12 cellular contexts compared by ENCODE assay signal in genomic region chr20:32368930-32369329, GRCh38. TPM values are rescaled to one million over a fixed set of nuclear protein-coding genes. Genes with fewer than 3 reads are reported as not detected.
DNase-seq lines count a peak whose midpoint lies in the region; ATAC-seq, FAIRE-seq and TF ChIP-seq lines count a peak whose summit lies in the region.
"Had no signal": no experiment of that assay in that cellular context is flagged by ENCODE, and none has a peak within 500 bp of the region (broad histone marks: within the 10 kb centered on the region; RNA-seq: fewer than 3 reads in every experiment).

No MANE protein-coding gene starts in this region.

- peak overlapping the region in 1 of 3 experiments; percentile 9; a peak in 1 of 6 replicates for H3K4me3 ChIP-seq in HepG2 (replicated peaks in 1 of 3; ENCODE audit: insufficient read depth in 1 of 3, low read depth in 2 of 3, low read length in 3 of 3)
- H3K4me3 ChIP-seq: testis had no signal

- peak overlapping the region; percentile 20 for H3K4me2 ChIP-seq in HepG2 (ENCODE audit: low read depth, low read length)

- no peak for TF ChIP-seq RAD21 in HepG2 (CRISPR knock-in tag; IDR thresholded peaks at IDR 0.05)

- H3K4me1 Mint-ChIP-seq in CD4-positive, alpha-beta T cell (ENCODE audit: low read depth), result peaks cover 49% of the 10 kb centered on the region
- peaks cover 46 to 51% (median 49%) of the 10 kb centered on the region in 3 donors for H3K4me1 Mint-ChIP-seq in T-cell

- CTCF ChIA-PET in CD4-positive, alpha-beta T cell (lab: Charles Lee), result no interaction called here
- CTCF ChIA-PET in T-cell (lab: Charles Lee) (interaction anchor here (0.6 to 0.7 kb wide), 2 partner anchors 14 to 140 kb away, joined by 3 to 8 read pairs; no protein-coding TSS in a partner anchor), HepG2 (lab: Yijun Ruan, JAX; ENCODE audit: low intra/inter-chr PET ratio, low total read pairs) (no interaction called here)

- no peak overlapping the region for H2AFZ ChIP-seq in HepG2 (ENCODE audit: low read length)

- H3K9me3 Mint-ChIP-seq in CD4-positive, alpha-beta T cell, result no peaks in the 10 kb centered on the region
- H3K9me3 Mint-ChIP-seq in T-cell, result no peaks in the 10 kb centered on the region
- H3K9me3 Mint-ChIP-seq: natural killer cell had no signal

- H3K9ac ChIP-seq in HepG2 (ENCODE audit: insufficient read depth, low read depth, low read length), result no peak overlapping the region

- H3K36me3 Mint-ChIP-seq in CD4-positive, alpha-beta T cell (ENCODE audit: low read depth), result peaks cover 69% of the 10 kb centered on the region
- peaks cover 13% of the 10 kb centered on the region for H3K36me3 Mint-ChIP-seq in T-cell
- H3K36me3 Mint-ChIP-seq: natural killer cell had no signal

- no peaks in the 10 kb centered on the region for H3K9me3 ChIP-seq in CD4-positive, alpha-beta T cell (ENCODE audit: control insufficient read depth, low read length)
- no peaks in the 10 kb centered on the region for H3K9me3 ChIP-seq in HepG2 (ENCODE audit: low read length)
- H3K9me3 ChIP-seq: testis had no signal

- no peak overlapping the region for H3K27ac Mint-ChIP-seq in CD4-positive, alpha-beta T cell
- H3K27ac Mint-ChIP-seq in T-cell, result peak overlapping the region; percentile 13 to 49
- H3K27ac Mint-ChIP-seq: natural killer cell had no signal

- no peak for FAIRE-seq in HepG2 (lab: Jason Lieb, UNC)

- H3K27ac ChIP-seq in CD4-positive, alpha-beta T cell (ENCODE audit: low read depth, low read length), result no peak overlapping the region
- peak overlapping the region; percentile 50 for H3K27ac ChIP-seq in HepG2 (ENCODE audit: extremely low read length, insufficient read depth, low read length)
- H3K27ac ChIP-seq: testis had no signal

- H3K4me3 Mint-ChIP-seq in CD4-positive, alpha-beta T cell, result no peak overlapping the region
- no peak overlapping the region for H3K4me3 Mint-ChIP-seq in T-cell
- H3K4me3 Mint-ChIP-seq: natural killer cell had no signal

- TF ChIP-seq POLR2A in HepG2 (IDR thresholded peaks at IDR 0.05; ENCODE audit: insufficient read depth in 1 of 2, low read depth in 2 of 2, low read length in 2 of 2), result no peak

- TF ChIP-seq EP300 in HepG2 (IDR thresholded peaks at IDR 0.05; ENCODE audit: low read depth in 2 of 2, low read length in 2 of 2) (no peak), HepG2 (CRISPR knock-in tag; IDR thresholded peaks at IDR 0.05; ENCODE audit: borderline replicate concordance) (no peak)

- H3K27me3 Mint-ChIP-seq in CD4-positive, alpha-beta T cell, result no peaks in the 10 kb centered on the region
- H3K27me3 Mint-ChIP-seq in T-cell, result no peaks in the 10 kb centered on the region

- peak; percentile 56 for ATAC-seq in CD4-positive, alpha-beta T cell (ENCODE audit: poor library complexity)
- ATAC-seq in HG02571 (IDR thresholded peaks at IDR 0.05; ENCODE audit: unreplicated experiment), result peak; percentile 42
- ATAC-seq in T-cell (replicated peaks in 1 of 4), result peak in 1 of 4 experiments; percentile 51
- ATAC-seq in HepG2, result no peak
- ATAC-seq in HG03521 (IDR thresholded peaks at IDR 0.05; ENCODE audit: unreplicated experiment), result no peak
- no peak for ATAC-seq in HG02973 (IDR thresholded peaks at IDR 0.05; ENCODE audit: unreplicated experiment)
- ATAC-seq: natural killer cell had no signal

- no peak for DNase-seq in CD4-positive, alpha-beta T cell
- DNase-seq in T-cell (no peak), HepG2 (ENCODE audit: low spot score) (no peak), globus pallidus (ENCODE audit: low spot score) (no peak)
- no peak for DNase-seq in activated CD8-positive, alpha-beta memory T cell treated with anti-CD3 and anti-CD28 coated beads for 24 hours
- DNase-seq: hippocampal formation, natural killer cell, NCI-H1048, testis had no signal

- H3K4me1 ChIP-seq in HepG2 (ENCODE audit: insufficient read depth, low read length), result peaks cover 65% of the 10 kb centered on the region

- POLR2A ChIA-PET in CD4-positive, alpha-beta T cell (lab: Charles Lee), result interaction anchor here (1.2 kb wide), 1 partner anchor 11 kb away, joined by 3 read pairs; the partner anchor contains the start of gene ASXL1
- POLR2A ChIA-PET in T-cell (lab: Charles Lee), result interaction anchor here in 1 of 2 donors (1.0 kb wide), 1 partner anchor 9 kb away, joined by 4 read pairs; no protein-coding TSS in a partner anchor
- POLR2A ChIA-PET in HepG2 (lab: Yijun Ruan, JAX), result interaction anchor here (2.9 kb wide), 1 partner anchor 10 kb away, joined by 31 read pairs; the partner anchor contains the start of gene ASXL1

- WGBS in HepG2 (ENCODE audit: low lambda C conversion rate), result 95% methylated on average over 6 of the region's 6 CpGs

- in situ Hi-C loops in HepG2 (cut with HindIII; ENCODE audit: extremely low pct_ligation_motif_present, low pct_unique_long_range_greater_than_20kb), result no loop called here

- H3K27me3 ChIP-seq in CD4-positive, alpha-beta T cell (ENCODE audit: control insufficient read depth, insufficient read depth, low read length), result no peaks in the 10 kb centered on the region
- H3K27me3 ChIP-seq in HepG2 (ENCODE audit: control insufficient read depth in 1 of 2, insufficient read depth in 2 of 2, low read length in 2 of 2), result no peaks in the 10 kb centered on the region
- H3K27me3 ChIP-seq: testis had no signal

- TF ChIP-seq CTCF in CD4-positive, alpha-beta T cell (IDR thresholded peaks at IDR 0.05), result no peak
- no peak for TF ChIP-seq CTCF in HepG2 (CRISPR knock-in tag; IDR thresholded peaks at IDR 0.05)

- peaks cover 98% of the 10 kb centered on the region for H3K79me2 ChIP-seq in HepG2 (ENCODE audit: insufficient read depth, low read length)

- H3K36me3 ChIP-seq in HepG2 (replicated peaks in 1 of 2; ENCODE audit: control insufficient read depth in 1 of 2, insufficient read depth in 2 of 2, low read length in 2 of 2), result peaks cover 27 to 64% of the 10 kb centered on the region in 2 experiments

- peaks cover 92% of the 10 kb centered on the region for H4K20me1 ChIP-seq in HepG2 (ENCODE audit: insufficient read depth, low read length)

- no TSS peak for BruUV-seq in HepG2 (replicated peaks; lab: Mats Ljungman, UMichigan)

- intact Hi-C loops in CD4-positive, alpha-beta T cell (cut with DNase I, micrococcal nuclease), result no loop called here
- intact Hi-C loops in HepG2 (cut with micrococcal nuclease; ENCODE audit: unreplicated experiment), result loop anchor here (2.0 to 5.0 kb wide), 2 partner anchors 30 to 42 kb away; no protein-coding TSS in a partner anchor

TF ChIP-seq in HepG2, 621 proteins besides CTCF, POLR2A, EP300 and RAD21:
- no peak for TF ChIP-seq GABPB1 (CRISPR knock-in tag; IDR thresholded peaks at IDR 0.05)
- TF ChIP-seq RBM22 (optimal IDR thresholded peaks at IDR 0.05; ENCODE audit: low read length), result peak; percentile 76
- 0 out of 2 replicates have a peak, but pooled peaks have one; percentile 25 for TF ChIP-seq ZFP82 (CRISPR knock-in tag; IDR thresholded peaks at IDR 0.05; ENCODE audit: borderline replicate concordance)
- TF ChIP-seq NFYB (CRISPR knock-in tag; IDR thresholded peaks at IDR 0.05), result no peak
- TF ChIP-seq LCORL (IDR thresholded peaks at IDR 0.05), result no peak
- 0 out of 2 replicates have a peak, but pooled peaks have one; percentile 40 for TF ChIP-seq LCORL (CRISPR knock-in tag; IDR thresholded peaks at IDR 0.05)
- 0 out of 2 replicates have a peak, but pooled peaks have one; percentile 42 for TF ChIP-seq SSRP1 (CRISPR knock-in tag; IDR thresholded peaks at IDR 0.05)

RNA-seq across cellular contexts. Expression of gene ASXL1, which starts 10.8 kb away (rescaled TPM):
- total RNA-seq in CD4-positive, alpha-beta T cell, result 100 to 1,000 TPM; 213 to 222 TPM
- total RNA-seq in T-cell, result 100 to 1,000 TPM; 122 to 204 (median 137) TPM
- 47.3 and 62.1 TPM in 2 replicates for total RNA-seq in HepG2 (2016; rRNA removed; fragmentation: Illumina TruSeq; extraction: Trizol)
- 105 and 126 TPM in 2 replicates for total RNA-seq in HepG2 (2016; cell fraction: cytosol; rRNA removed; fragmentation: Illumina TruSeq; extraction: Trizol; ENCODE audit: low read depth)
- total RNA-seq in HepG2 (2016; cell fraction: insoluble cytoplasmic fraction; rRNA removed; fragmentation: Illumina TruSeq; extraction: Trizol), result 44.0 and 55.9 TPM in 2 replicates
- 30.9 and 35.4 TPM in 2 replicates for total RNA-seq in HepG2 (2016; cell fraction: membrane; rRNA removed; fragmentation: Illumina TruSeq; extraction: Trizol)
- 122 and 129 TPM in 2 replicates for total RNA-seq in HepG2 (2016; cell fraction: nucleus; rRNA removed; fragmentation: Illumina TruSeq; extraction: Trizol)
- polyA plus RNA-seq in HepG2 (2011; rRNA removed), result 74.8 and 87.6 TPM in 2 replicates
- 40.1 and 42.6 TPM in 2 replicates for polyA plus RNA-seq in HepG2 (2011; cell fraction: cytosol; rRNA removed)
- 375 and 376 TPM in 2 replicates for polyA plus RNA-seq in HepG2 (2011; cell fraction: nucleus; rRNA removed)
- polyA plus RNA-seq in HepG2 (2012), result 81.3 and 96.1 TPM in 2 replicates
- 26.1 and 28.4 TPM in 2 replicates for polyA plus RNA-seq in HepG2 (2016; cell fraction: cytosol; fragmentation: Illumina TruSeq; extraction: Trizol; ENCODE audit: low read depth)
- 37.0 and 39.4 TPM in 2 replicates for polyA plus RNA-seq in HepG2 (2016; cell fraction: insoluble cytoplasmic fraction; fragmentation: Illumina TruSeq; extraction: Trizol; ENCODE audit: low read depth)
- 24.4 and 25.2 TPM in 2 replicates for polyA plus RNA-seq in HepG2 (2016; cell fraction: membrane; fragmentation: Illumina TruSeq; extraction: Trizol; ENCODE audit: low read depth)
- 241 and 272 TPM in 2 replicates for polyA plus RNA-seq in HepG2 (2016; cell fraction: nucleus; fragmentation: Illumina TruSeq; extraction: Trizol; ENCODE audit: insufficient read depth, low read depth)
- polyA minus RNA-seq in HepG2 (2011; rRNA and poly(A)+ RNA removed; ENCODE audit: low replicate concordance), result 94.1 and 144 TPM in 2 replicates
- 66.7 and 75.3 TPM in 2 replicates for polyA minus RNA-seq in HepG2 (2011; cell fraction: cytosol; rRNA and poly(A)+ RNA removed)
- 263 and 294 TPM in 2 replicates for polyA minus RNA-seq in HepG2 (2011; cell fraction: nucleus; rRNA and poly(A)+ RNA removed)

Comparison
In these comparisons a context has a peak if more than half of its experiments do, and no peak if none do; other contexts are left out.
1. ATAC-seq: peak in CD4-positive, alpha-beta T cell (single experiment) and HG02571 (single experiment); none in HepG2 (single experiment), HG03521 (single experiment) and HG02973 (single experiment).
2. CTCF ChIA-PET loops: an anchor here in T-cell (0.6 to 0.7 kb wide); none called in CD4-positive, alpha-beta T cell and HepG2.